Comparison of ENCODE assay signal across 15 cellular contexts in genomic region chr4:74293558-74293957, GRCh38. TPM values are rescaled to one million over a fixed set of nuclear protein-coding genes. Genes with fewer than 3 reads are reported as not detected.
"Had no signal": no experiment of that assay in that cellular context is flagged by ENCODE, and none has a peak within 500 bp of the region (broad histone marks: within the 10 kb centered on the region; RNA-seq: fewer than 3 reads in every experiment).

No MANE protein-coding gene starts in this region.

- H3K36me3 ChIP-seq: esophagus squamous epithelium, stomach, thoracic aorta, uterus had no signal

- H3K4me1 ChIP-seq: stomach, uterus had no signal

- H3K27me3 ChIP-seq: dorsolateral prefrontal cortex, esophagus squamous epithelium, stomach, uterus had no signal

- H3K27ac ChIP-seq: dorsolateral prefrontal cortex, stomach, thoracic aorta, uterus had no signal

- H3K4me3 ChIP-seq: dorsolateral prefrontal cortex, esophagus squamous epithelium, stomach, thoracic aorta, uterus had no signal

- H3K9me3 ChIP-seq: esophagus squamous epithelium, stomach, thoracic aorta, uterus had no signal

- DNase-seq: activated CD4-positive, alpha-beta memory T cell treated with anti-CD3 and anti-CD28 coated beads for 36 hours; activated CD4-positive, alpha-beta T cell treated with anti-CD3 and anti-CD28 coated beads for 1 hour; activated gamma-delta T cell treated with Interleukin-2 at 50 U/mL for 16 hours; activated naive CD8-positive, alpha-beta T cell treated with anti-CD3 and anti-CD28 coated beads, Interleukin-2, amount 10 ng/mL, durations not matched to agents 7 days and 5 days; activated T-cell treated with anti-CD3 and anti-CD28 coated beads, Interleukin-2, amount 50 U/mL, for 48 hours; anterior cingulate cortex; dorsolateral prefrontal cortex; esophagus squamous epithelium; foreskin fibroblast; mesendoderm; stimulated activated CD4-positive, alpha-beta T cell treated with anti-CD3 and anti-CD28 coated beads, Interleukin-4, amount 100 ng/mL, for 4 hours; stomach; T-helper 9 cell; uterus had no signal

RNA-seq across cellular contexts. Expression of gene EPGN, which starts 14.7 kb away (rescaled TPM):
- total RNA-seq: activated CD4-positive, alpha-beta memory T cell treated with anti-CD3 and anti-CD28 coated beads for 36 hours; activated naive CD8-positive, alpha-beta T cell treated with anti-CD3 and anti-CD28 coated beads, Interleukin-2, amount 10 ng/mL, durations not matched to agents 7 days and 5 days had no signal
